ENCODE assay signal across 13 cellular contexts in genomic region chr5:131281868-131282234, GRCh38. TPM values are rescaled to one million over a fixed set of nuclear protein-coding genes. Genes with fewer than 3 reads are reported as not detected.
A peak's percentile ranks its signal among the peaks of the same experiment; 100 is the strongest.
DNase-seq lines count a peak whose midpoint lies in the region; ATAC-seq, FAIRE-seq and TF ChIP-seq lines count a peak whose summit lies in the region.
"Had no signal": no experiment of that assay in that cellular context is flagged by ENCODE, and none has a peak within 500 bp of the region (broad histone marks: within the 10 kb centered on the region; RNA-seq: fewer than 3 reads in every experiment).

No MANE protein-coding gene starts in this region.

- TF ChIP-seq CTCF in DOHH2 (IDR thresholded peaks at IDR 0.05; ENCODE audit: low read depth, low read length, poor library complexity, severe bottlenecking), result no peak
- TF ChIP-seq CTCF in epithelial cell of esophagus (IDR thresholded peaks at IDR 0.05; ENCODE audit: insufficient read depth, low read depth, low read length, missing control alignments), result no peak
- TF ChIP-seq CTCF in progenitor cell of endocrine pancreas (IDR thresholded peaks at IDR 0.05; ENCODE audit: unreplicated experiment), result no peak

- no peaks in the 10 kb centered on the region for H3K9me3 ChIP-seq in DOHH2 (ENCODE audit: control insufficient read depth, insufficient read depth, low read length)

- H3K4me2 ChIP-seq in DOHH2 (ENCODE audit: low read length), result peak overlapping the region; percentile 38

- 0 out of 2 replicates have a peak, but pooled peaks cover 3% of the 10 kb centered on the region for H3K36me3 ChIP-seq in DOHH2 (ENCODE audit: control insufficient read depth, low read length)

- no peaks in the 10 kb centered on the region for H3K36me3 Mint-ChIP-seq in progenitor cell of endocrine pancreas (ENCODE audit: insufficient read depth)

- peaks cover 40% of the 10 kb centered on the region for H3K4me1 ChIP-seq in DOHH2 (ENCODE audit: control insufficient read depth, low read length)

- H3K27ac Mint-ChIP-seq in progenitor cell of endocrine pancreas, result peak overlapping the region; percentile 76
- H3K27ac Mint-ChIP-seq: endodermal cell had no signal

- ATAC-seq in HG03175 (IDR thresholded peaks at IDR 0.05; ENCODE audit: unreplicated experiment), result no peak
- ATAC-seq in HG02970 (IDR thresholded peaks at IDR 0.05; ENCODE audit: low FRiP score, unreplicated experiment), result no peak

- H3F3A ChIP-seq in DOHH2 (ENCODE audit: control insufficient read depth, insufficient read depth), result peaks cover 16% of the 10 kb centered on the region

- H4K20me1 ChIP-seq in DOHH2 (ENCODE audit: control insufficient read depth, insufficient read depth, low read depth, low read length), result no peaks in the 10 kb centered on the region; the same call in 1 of the 2 replicates

- no peak overlapping the region for H3K4me3 Mint-ChIP-seq in progenitor cell of endocrine pancreas (ENCODE audit: low read depth)
- H3K4me3 Mint-ChIP-seq: endodermal cell had no signal

- no peaks in the 10 kb centered on the region for H3K9me3 Mint-ChIP-seq in progenitor cell of endocrine pancreas (ENCODE audit: low read depth)
- H3K9me3 Mint-ChIP-seq: neural crest cell had no signal

- no peaks in the 10 kb centered on the region for H3K27me3 Mint-ChIP-seq in progenitor cell of endocrine pancreas

- H3K4me1 Mint-ChIP-seq in progenitor cell of endocrine pancreas (ENCODE audit: low read depth), result peaks cover 19% of the 10 kb centered on the region

- H3K27me3 ChIP-seq in DOHH2 (ENCODE audit: control insufficient read depth, low read length), result no peaks in the 10 kb centered on the region

- H3K79me2 ChIP-seq in DOHH2 (ENCODE audit: control insufficient read depth, low read length), result peaks cover 91% of the 10 kb centered on the region

- peak; percentile 40 for FAIRE-seq in RCC 7860 (lab: Jason Lieb, UNC)
- FAIRE-seq: urothelium cell line had no signal

- DNase-seq in RCC 7860 (ENCODE audit: low spot score) (no peak), epithelial cell of esophagus (ENCODE audit: low read depth) (no peak), progenitor cell of endocrine pancreas (ENCODE audit: low spot score, unreplicated experiment) (no peak), nucleus accumbens (lab: John Stamatoyannopoulos, UW) (no peak), anterior cingulate cortex (lab: John Stamatoyannopoulos, UW) (no peak)
- DNase-seq: endodermal cell; NCI-H1092 treated with DMSO at 0.1 percent for 48 hours; stimulated activated CD4-positive, alpha-beta T cell treated with anti-CD3 and anti-CD28 coated beads, Interleukin-4, amount 100 ng/mL, for 1 hour had no signal

- H3K27ac ChIP-seq in DOHH2 (ENCODE audit: low read depth, low read length), result no peak overlapping the region

- no peak overlapping the region for H3K4me3 ChIP-seq in DOHH2 (ENCODE audit: low read length)
- H3K4me3 ChIP-seq in epithelial cell of esophagus (ENCODE audit: low read length), result peak overlapping the region; percentile 29

- H3K9me2 ChIP-seq in DOHH2 (replicated peaks; ENCODE audit: control insufficient read depth, low read length), result no peaks in the 10 kb centered on the region

RNA-seq across cellular contexts. Expression of gene CDC42SE2, which starts 18.0 kb away (rescaled TPM):
- 29.3 and 32.0 TPM in 2 replicates for total RNA-seq in progenitor cell of endocrine pancreas
